ENCODE assay signal across 1 cellular context in genomic region chr5:401216-402034, GRCh38.
TF ChIP-seq lines count a peak whose summit lies in the region.

No MANE protein-coding gene starts in this region.

TF ChIP-seq in IMR-90, 13 proteins besides CTCF, POLR2A, EP300 and RAD21:
- TF ChIP-seq, protein P1, sequence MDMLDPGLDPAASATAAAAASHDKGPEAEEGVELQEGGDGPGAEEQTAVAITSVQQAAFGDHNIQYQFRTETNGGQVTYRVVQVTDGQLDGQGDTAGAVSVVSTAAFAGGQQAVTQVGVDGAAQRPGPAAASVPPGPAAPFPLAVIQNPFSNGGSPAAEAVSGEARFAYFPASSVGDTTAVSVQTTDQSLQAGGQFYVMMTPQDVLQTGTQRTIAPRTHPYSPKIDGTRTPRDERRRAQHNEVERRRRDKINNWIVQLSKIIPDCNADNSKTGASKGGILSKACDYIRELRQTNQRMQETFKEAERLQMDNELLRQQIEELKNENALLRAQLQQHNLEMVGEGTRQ (IDR thresholded peaks at IDR 0.05; ENCODE audit: low read depth, low read length), result no peak
- TF ChIP-seq RCOR1 (IDR thresholded peaks at IDR 0.05; ENCODE audit: insufficient replicate concordance, low read length) (no peak), BHLHE40 (IDR thresholded peaks at IDR 0.05; ENCODE audit: low read depth, low read length) (no peak), MAFK (IDR thresholded peaks at IDR 0.05; ENCODE audit: low read depth, low read length) (no peak), FOS (IDR thresholded peaks at IDR 0.05; ENCODE audit: low read depth, low read length) (no peak), NFE2L2 (IDR thresholded peaks at IDR 0.05; ENCODE audit: low read depth, low read length) (no peak), CEBPB (IDR thresholded peaks at IDR 0.05; ENCODE audit: low read depth, low read length) (no peak), MAZ (IDR thresholded peaks at IDR 0.05; ENCODE audit: borderline replicate concordance, low read depth, low read length) (no peak), MXI1 (IDR thresholded peaks at IDR 0.05; ENCODE audit: borderline replicate concordance, low read depth, low read length) (no peak), SMC3 (IDR thresholded peaks at IDR 0.05; ENCODE audit: low read depth, low read length) (no peak), CHD1 (IDR thresholded peaks at IDR 0.05; ENCODE audit: low read depth, low read length) (no peak), RFX5 (IDR thresholded peaks at IDR 0.05; ENCODE audit: low read depth, low read length) (no peak)
- TF ChIP-seq, protein P2, sequence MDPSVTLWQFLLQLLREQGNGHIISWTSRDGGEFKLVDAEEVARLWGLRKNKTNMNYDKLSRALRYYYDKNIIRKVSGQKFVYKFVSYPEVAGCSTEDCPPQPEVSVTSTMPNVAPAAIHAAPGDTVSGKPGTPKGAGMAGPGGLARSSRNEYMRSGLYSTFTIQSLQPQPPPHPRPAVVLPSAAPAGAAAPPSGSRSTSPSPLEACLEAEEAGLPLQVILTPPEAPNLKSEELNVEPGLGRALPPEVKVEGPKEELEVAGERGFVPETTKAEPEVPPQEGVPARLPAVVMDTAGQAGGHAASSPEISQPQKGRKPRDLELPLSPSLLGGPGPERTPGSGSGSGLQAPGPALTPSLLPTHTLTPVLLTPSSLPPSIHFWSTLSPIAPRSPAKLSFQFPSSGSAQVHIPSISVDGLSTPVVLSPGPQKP (IDR thresholded peaks at IDR 0.05; ENCODE audit: borderline replicate concordance, low read depth, low read length), result no peak
